Comparison of ENCODE assay signal across 33 cellular contexts in the genomic region with DNA sequence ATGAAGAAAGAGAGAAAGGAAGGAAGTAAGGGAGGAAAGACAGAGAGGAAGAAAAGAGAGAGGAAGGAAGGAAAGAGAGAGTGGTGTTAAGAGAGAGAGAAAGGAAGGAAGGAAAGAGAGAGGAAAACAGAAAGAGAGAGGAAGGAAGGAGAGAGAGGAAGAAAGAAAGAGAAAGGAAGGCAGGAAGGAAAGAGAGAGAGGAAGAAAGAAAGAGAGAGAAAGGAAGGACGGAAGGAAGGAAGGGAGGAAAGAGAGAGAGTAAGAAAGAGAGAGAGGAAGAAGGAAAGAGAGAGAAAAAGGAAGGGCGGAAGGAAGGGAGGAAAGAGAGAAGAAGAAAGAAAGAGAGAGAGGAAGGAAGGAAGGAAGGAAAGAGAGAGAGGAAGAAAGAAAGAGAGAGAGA.
"Had no signal": no experiment of that assay in that cellular context is flagged by ENCODE, and none has a peak within 500 bp of the region (broad histone marks: within the 10 kb centered on the region; RNA-seq: fewer than 3 reads in every experiment).

No MANE protein-coding gene starts in this region.

- H3K36me3 Mint-ChIP-seq: activated CD4-positive, alpha-beta memory T cell treated with anti-CD3 and anti-CD28 coated beads for 36 hours; activated CD8-positive, alpha-beta memory T cell treated with anti-CD3 and anti-CD28 coated beads, Interleukin-2, amount 10 ng/mL, durations not matched to agents 7 days and 5 days; activated naive CD4-positive, alpha-beta T cell treated with anti-CD3 and anti-CD28 coated beads, Interleukin-2, amount 50 U/mL, for 24 hours; activated naive CD8-positive, alpha-beta T cell treated with anti-CD3 and anti-CD28 coated beads for 36 hours had no signal

- DNase-seq: activated CD4-positive, alpha-beta memory T cell treated with anti-CD3 and anti-CD28 coated beads for 36 hours; activated CD4-positive, alpha-beta T cell treated with anti-CD3 and anti-CD28 coated beads for 36 hours; activated CD4-positive, alpha-beta T cell treated with anti-CD3 and anti-CD28 coated beads, Interleukin-2, amount 10 ng/mL, durations not matched to agents 24 days and 14 days; activated CD4-positive, CD25-positive, alpha-beta regulatory T cell; activated CD4-positive, CD25-positive, alpha-beta regulatory T cell treated with anti-CD3 and anti-CD28 coated beads, Interleukin-2, amount 50 U/mL, for 72 hours; activated CD8-positive, alpha-beta memory T cell treated with anti-CD3 and anti-CD28 coated beads, Interleukin-2, amount 10 ng/mL, durations not matched to agents 7 days and 5 days; activated CD8-positive, alpha-beta memory T cell treated with anti-CD3 and anti-CD28 coated beads, Interleukin-2, amount 50 U/mL, for 4 hours; activated CD8-positive, alpha-beta T cell treated with anti-CD3 and anti-CD28 coated beads, Interleukin-2, amount 10 ng/mL, durations not matched to agents 7 days and 5 days; activated effector memory CD4-positive, alpha-beta T cell treated with anti-CD3 and anti-CD28 coated beads, Interleukin-2, amount 50 U/mL, for 16 hours; activated naive CD4-positive, alpha-beta T cell treated with anti-CD3 and anti-CD28 coated beads for 36 hours; activated naive CD8-positive, alpha-beta T cell treated with anti-CD3 and anti-CD28 coated beads for 36 hours; activated naive CD8-positive, alpha-beta T cell treated with anti-CD3 and anti-CD28 coated beads, Interleukin-2, amount 50 U/mL, for 24 hours; activated T-cell treated with anti-CD3 and anti-CD28 coated beads, Interleukin-2, amount 50 U/mL, for 1 hour; activated T-cell treated with anti-CD3 and anti-CD28 coated beads, Interleukin-2, amount 50 U/mL, for 48 hours; adrenal gland; amygdala; aorta; body of pancreas; caudate nucleus; cortex of kidney; dermis blood vessel endothelial cell; effector CD4-positive, alpha-beta T cell; effector memory CD8-positive, alpha-beta T cell; erythroblast; foreskin keratinocyte; gastrocnemius medialis; glutamatergic neuron; heart left ventricle; T-helper 2 cell had no signal

- H3K4me1 Mint-ChIP-seq: activated CD4-positive, alpha-beta T cell treated with anti-CD3 and anti-CD28 coated beads for 36 hours; activated CD4-positive, alpha-beta T cell treated with anti-CD3 and anti-CD28 coated beads, Interleukin-2, amount 10 ng/mL, durations not matched to agents 24 days and 14 days; activated CD8-positive, alpha-beta memory T cell treated with anti-CD3 and anti-CD28 coated beads, Interleukin-2, amount 10 ng/mL, durations not matched to agents 7 days and 5 days; activated naive CD4-positive, alpha-beta T cell treated with anti-CD3 and anti-CD28 coated beads, Interleukin-2, amount 50 U/mL, for 24 hours; activated naive CD8-positive, alpha-beta T cell treated with anti-CD3 and anti-CD28 coated beads for 36 hours; activated naive CD8-positive, alpha-beta T cell treated with anti-CD3 and anti-CD28 coated beads, Interleukin-2, amount 50 U/mL, for 24 hours had no signal

- H3K27ac Mint-ChIP-seq: activated CD4-positive, alpha-beta memory T cell treated with anti-CD3 and anti-CD28 coated beads for 36 hours; activated CD4-positive, alpha-beta T cell treated with anti-CD3 and anti-CD28 coated beads for 36 hours; activated CD4-positive, alpha-beta T cell treated with anti-CD3 and anti-CD28 coated beads, Interleukin-2, amount 10 ng/mL, durations not matched to agents 24 days and 14 days; activated CD8-positive, alpha-beta memory T cell treated with anti-CD3 and anti-CD28 coated beads, Interleukin-2, amount 10 ng/mL, durations not matched to agents 7 days and 5 days; activated CD8-positive, alpha-beta T cell treated with anti-CD3 and anti-CD28 coated beads, Interleukin-2, amount 10 ng/mL, durations not matched to agents 7 days and 5 days; activated naive CD4-positive, alpha-beta T cell treated with anti-CD3 and anti-CD28 coated beads for 36 hours; activated naive CD4-positive, alpha-beta T cell treated with anti-CD3 and anti-CD28 coated beads, Interleukin-2, amount 50 U/mL, for 24 hours; activated naive CD8-positive, alpha-beta T cell treated with anti-CD3 and anti-CD28 coated beads for 36 hours; activated naive CD8-positive, alpha-beta T cell treated with anti-CD3 and anti-CD28 coated beads, Interleukin-2, amount 50 U/mL, for 24 hours; activated T-helper 1 cell treated with anti-CD3 and anti-CD28 coated beads, Interleukin-12 subunit alpha, Interleukin-12 subunit beta, Interleukin-2, Interleukin-4 antibody, amounts not matched to agents 30 ng/mL and 10 ng/mL and 1 ng/mL, durations not matched to agents 14 hours and 24 hours and 36 hours; activated T-helper 2 cell treated with anti-CD3 and anti-CD28 coated beads, Interferon-gamma antibody, Interleukin-2, Interleukin-4, amounts not matched to agents 10 μg/mL and 5 μg/mL and 100 μg/mL, durations not matched to agents 14 hours and 24 hours and 36 hours; effector memory CD8-positive, alpha-beta T cell had no signal

- H3K9me3 ChIP-seq: adrenal gland, body of pancreas, esophagus muscularis mucosa, gastrocnemius medialis, heart left ventricle had no signal

- H3K27ac ChIP-seq: adrenal gland, body of pancreas, esophagus muscularis mucosa, foreskin keratinocyte, gastrocnemius medialis, heart left ventricle had no signal

- H3K4me3 ChIP-seq: adrenal gland, body of pancreas, esophagus muscularis mucosa, gastrocnemius medialis, heart left ventricle had no signal

- H3K4me1 ChIP-seq: adrenal gland, esophagus muscularis mucosa, foreskin keratinocyte, gastrocnemius medialis, heart left ventricle had no signal

- ATAC-seq: activated CD4-positive, alpha-beta T cell treated with anti-CD3 and anti-CD28 coated beads for 36 hours; activated CD8-positive, alpha-beta memory T cell treated with anti-CD3 and anti-CD28 coated beads, Interleukin-2, amount 10 ng/mL, durations not matched to agents 7 days and 5 days; activated CD8-positive, alpha-beta T cell treated with anti-CD3 and anti-CD28 coated beads, Interleukin-2, amount 10 ng/mL, durations not matched to agents 7 days and 5 days; activated naive CD8-positive, alpha-beta T cell treated with anti-CD3 and anti-CD28 coated beads, Interleukin-2, amount 50 U/mL, for 24 hours; body of pancreas; effector memory CD8-positive, alpha-beta T cell; foreskin keratinocyte; gastrocnemius medialis; heart left ventricle had no signal

- H3K36me3 ChIP-seq: adrenal gland, gastrocnemius medialis had no signal

- H3K9me3 Mint-ChIP-seq: activated CD4-positive, alpha-beta memory T cell treated with anti-CD3 and anti-CD28 coated beads for 36 hours; activated naive CD4-positive, alpha-beta T cell treated with anti-CD3 and anti-CD28 coated beads, Interleukin-2, amount 50 U/mL, for 24 hours; activated T-helper 2 cell treated with anti-CD3 and anti-CD28 coated beads, Interferon-gamma antibody, Interleukin-2, Interleukin-4, amounts not matched to agents 10 μg/mL and 5 μg/mL and 100 μg/mL, durations not matched to agents 14 hours and 24 hours and 36 hours had no signal

- H3K27me3 ChIP-seq: adrenal gland, body of pancreas, esophagus muscularis mucosa, foreskin keratinocyte, gastrocnemius medialis, heart left ventricle had no signal

- H3K4me3 Mint-ChIP-seq: activated CD4-positive, alpha-beta memory T cell treated with anti-CD3 and anti-CD28 coated beads for 36 hours; activated CD4-positive, alpha-beta T cell treated with anti-CD3 and anti-CD28 coated beads for 36 hours; activated CD4-positive, alpha-beta T cell treated with anti-CD3 and anti-CD28 coated beads, Interleukin-2, amount 10 ng/mL, durations not matched to agents 24 days and 14 days; activated CD8-positive, alpha-beta memory T cell treated with anti-CD3 and anti-CD28 coated beads, Interleukin-2, amount 10 ng/mL, durations not matched to agents 7 days and 5 days; activated CD8-positive, alpha-beta T cell treated with anti-CD3 and anti-CD28 coated beads, Interleukin-2, amount 10 ng/mL, durations not matched to agents 7 days and 5 days; activated naive CD4-positive, alpha-beta T cell treated with anti-CD3 and anti-CD28 coated beads for 36 hours; activated naive CD4-positive, alpha-beta T cell treated with anti-CD3 and anti-CD28 coated beads, Interleukin-2, amount 50 U/mL, for 24 hours; activated naive CD8-positive, alpha-beta T cell treated with anti-CD3 and anti-CD28 coated beads for 36 hours; activated naive CD8-positive, alpha-beta T cell treated with anti-CD3 and anti-CD28 coated beads, Interleukin-2, amount 50 U/mL, for 24 hours; activated T-helper 1 cell treated with anti-CD3 and anti-CD28 coated beads, Interleukin-12 subunit alpha, Interleukin-12 subunit beta, Interleukin-2, Interleukin-4 antibody, amounts not matched to agents 30 ng/mL and 10 ng/mL and 1 ng/mL, durations not matched to agents 14 hours and 24 hours and 36 hours; effector memory CD8-positive, alpha-beta T cell had no signal

- H3K27me3 Mint-ChIP-seq: activated CD8-positive, alpha-beta memory T cell treated with anti-CD3 and anti-CD28 coated beads, Interleukin-2, amount 10 ng/mL, durations not matched to agents 7 days and 5 days; activated naive CD8-positive, alpha-beta T cell treated with anti-CD3 and anti-CD28 coated beads for 36 hours; activated naive CD8-positive, alpha-beta T cell treated with anti-CD3 and anti-CD28 coated beads, Interleukin-2, amount 50 U/mL, for 24 hours had no signal
